ENCODE assay signal across 17 cellular contexts in genomic region chr4:53507058-53507457, GRCh38.
A peak's percentile ranks its signal among the peaks of the same experiment; 100 is the strongest.
DNase-seq lines count a peak whose midpoint lies in the region; ATAC-seq and TF ChIP-seq lines count a peak whose summit lies in the region.
"Had no signal": no experiment of that assay in that cellular context is flagged by ENCODE, and none has a peak within 500 bp of the region (broad histone marks: within the 10 kb centered on the region; RNA-seq: fewer than 3 reads in every experiment).

No MANE protein-coding gene starts in this region.

- TF ChIP-seq EP300 in suprapubic skin (IDR thresholded peaks at IDR 0.05) = no peak

- H3K4me1 ChIP-seq in ACC112 (ENCODE audit: control insufficient read depth, insufficient read depth, low read length, unreplicated experiment) (peaks cover 25% of the 10 kb centered on the region), SJCRH30 (peaks cover 9% of the 10 kb centered on the region; the same call in 1 of the 2 replicates), psoas muscle (no peaks in the 10 kb centered on the region), suprapubic skin (peaks cover 14% of the 10 kb centered on the region)
- H3K4me1 ChIP-seq: A549, HAP-1 had no signal

- H3K4me3 ChIP-seq in ACC112 (ENCODE audit: low read depth, low read length) (peak overlapping the region; percentile 67), SJCRH30 (peak overlapping the region; percentile 54), fibroblast of the aortic adventitia (ENCODE audit: low read depth, low read length) (peak overlapping the region; percentile 6), psoas muscle (peak overlapping the region; percentile 13), suprapubic skin (no peak overlapping the region)
- H3K4me3 ChIP-seq: A549, HAP-1, PC-9 had no signal

- DNase-seq in SJCRH30 (no peak), fibroblast of the aortic adventitia (ENCODE audit: low read depth) (no peak), psoas muscle (no peak), KG1 (lab: John Stamatoyannopoulos, UW) (no peak), GM19238 (ENCODE audit: insufficient read length, low spot score) (no peak), suprapubic skin (ENCODE audit: low spot score in 2 of 2) (no peak)
- DNase-seq: AML-193, Caco-2, DMS53, NCI-H1048, NCI-H146, NCI-H748 treated with DMSO at 0.1 percent for 48 hours, PC-9 had no signal

- TF ChIP-seq CTCF in fibroblast of the aortic adventitia (IDR thresholded peaks at IDR 0.05; ENCODE audit: insufficient read depth, low read length) (no peak), psoas muscle (IDR thresholded peaks at IDR 0.05) (no peak), suprapubic skin (IDR thresholded peaks at IDR 0.05) (no peak)

- H2AFZ ChIP-seq in ACC112 (ENCODE audit: low read length, unreplicated experiment) = peak overlapping the region; percentile 84
- H2AFZ ChIP-seq: PC-9 had no signal

- H3K27ac ChIP-seq in ACC112 (ENCODE audit: low read depth, low read length) = peak overlapping the region; percentile 98
- H3K27ac ChIP-seq in SJCRH30 = peak overlapping the region; percentile 88
- H3K27ac ChIP-seq in psoas muscle = peak overlapping the region; percentile 11
- H3K27ac ChIP-seq in suprapubic skin = no peak overlapping the region
- H3K27ac ChIP-seq: A549, PC-9 had no signal

- H3K36me3 ChIP-seq in ACC112 (ENCODE audit: insufficient read depth, low read length) (no peaks in the 10 kb centered on the region), SJCRH30 (no peaks in the 10 kb centered on the region), psoas muscle (ENCODE audit: insufficient read depth in 1 of 2, low read depth in 1 of 2) (no peaks in the 10 kb centered on the region), suprapubic skin (no peaks in the 10 kb centered on the region)
- H3K36me3 ChIP-seq: HAP-1 had no signal

- no peak for TF ChIP-seq POLR2A in suprapubic skin (IDR thresholded peaks at IDR 0.05)

- H3K27me3 ChIP-seq in ACC112 (ENCODE audit: insufficient read depth, low read length) (no peaks in the 10 kb centered on the region), SJCRH30 (no peaks in the 10 kb centered on the region), psoas muscle (ENCODE audit: insufficient read depth in 3 of 3, low read length in 2 of 3) (no peaks in the 10 kb centered on the region), suprapubic skin (no peaks in the 10 kb centered on the region)

- H3K79me2 ChIP-seq in ACC112 (ENCODE audit: control insufficient read depth, insufficient read depth, low read length, unreplicated experiment) = no peaks in the 10 kb centered on the region

- WGBS in psoas muscle, 3 donors = 76 to 84% (median 81%) methylated on average over 7 of the region's 7 CpGs
- WGBS in suprapubic skin = 95% methylated on average over 7 of the region's 7 CpGs

- intact Hi-C loops in psoas muscle (cut with DNase I) = no loop called here

- ATAC-seq in psoas muscle (no peak), GM21825 (IDR thresholded peaks at IDR 0.05; ENCODE audit: unreplicated experiment) (no peak)
- ATAC-seq: A549 had no signal

- H3K9me3 ChIP-seq in SJCRH30 (replicated peaks) = no peaks in the 10 kb centered on the region
- no peaks in the 10 kb centered on the region for H3K9me3 ChIP-seq in psoas muscle
- no peaks in the 10 kb centered on the region for H3K9me3 ChIP-seq in suprapubic skin
- H3K9me3 ChIP-seq: A549, Caco-2, HAP-1 had no signal
